10 cellular contexts compared by ENCODE assay signal in genomic region chr1:66395202-66396061, GRCh38.
A peak's percentile ranks its signal among the peaks of the same experiment; 100 is the strongest.
DNase-seq lines count a peak whose midpoint lies in the region; ATAC-seq and TF ChIP-seq lines count a peak whose summit lies in the region.
"Had no signal": no experiment of that assay in that cellular context is flagged by ENCODE, and none has a peak within 500 bp of the region (broad histone marks: within the 10 kb centered on the region; RNA-seq: fewer than 3 reads in every experiment).

No MANE protein-coding gene starts in this region.

- POLR2A ChIA-PET in A673 (lab: Charles Lee; ENCODE audit: low non-redundant PET), result no interaction called here

- H3K36me3 ChIP-seq in gastrocnemius medialis (no peaks in the 10 kb centered on the region), H7 (replicated peaks; ENCODE audit: control insufficient read depth, insufficient read depth, low read length) (no peaks in the 10 kb centered on the region), A673 (ENCODE audit: insufficient read depth, low read length, poor library complexity, severe bottlenecking) (no peaks in the 10 kb centered on the region)
- H3K36me3 ChIP-seq: uterus had no signal

- H3K27me3 ChIP-seq in HL-60 (ENCODE audit: insufficient read depth, poor library complexity, severe bottlenecking), result no peaks in the 10 kb centered on the region
- no peaks in the 10 kb centered on the region for H3K27me3 ChIP-seq in gastrocnemius medialis
- no peaks in the 10 kb centered on the region for H3K27me3 ChIP-seq in H7 (ENCODE audit: control insufficient read depth, insufficient read depth, low read length)
- no peaks in the 10 kb centered on the region for H3K27me3 ChIP-seq in A673 (replicated peaks; ENCODE audit: insufficient read depth, low read depth, low read length, poor library complexity)
- H3K27me3 ChIP-seq: uterus had no signal

- intact Hi-C loops in gastrocnemius medialis (cut with DNase I; ENCODE audit: low total_unique reads) (no loop called here), A673 (cut with micrococcal nuclease; ENCODE audit: unreplicated experiment) (no loop called here)

- DNase-seq in HL-60 (ENCODE audit: low read depth in 1 of 2, low spot score in 1 of 2), result peak; percentile 76 to 90
- DNase-seq in epithelial cell of proximal tubule (ENCODE audit: low read depth), result peak; percentile 7
- no peak for DNase-seq in gastrocnemius medialis
- DNase-seq in H7, result no peak
- no peak for DNase-seq in T-helper 9 cell
- DNase-seq in A673 (ENCODE audit: low spot score), result no peak
- DNase-seq in GOT3 (lab: John Stamatoyannopoulos, UW), result no peak
- DNase-seq: NCI-H510A treated with DMSO at 0.1 percent for 48 hours, uterus had no signal

- peak overlapping the region; percentile 95 for H3K27ac ChIP-seq in HL-60 (replicated peaks)
- H3K27ac ChIP-seq in gastrocnemius medialis, result peak overlapping the region; percentile 13 to 28 (median 21)
- H3K27ac ChIP-seq in A673 (ENCODE audit: low read depth, low read length, poor library complexity, severe bottlenecking), result no peak overlapping the region
- H3K27ac ChIP-seq: uterus had no signal

- TF ChIP-seq CTCF in HL-60 (IDR thresholded peaks at IDR 0.05; ENCODE audit: insufficient read depth, low read length) (no peak), epithelial cell of proximal tubule (conservative IDR thresholded peaks at IDR 0.05; ENCODE audit: low read depth, low read length) (no peak), gastrocnemius medialis (IDR thresholded peaks at IDR 0.05 in 4 of 5, conservative IDR thresholded peaks at IDR 0.05 in 1 of 5) (no peak), A673 (conservative IDR thresholded peaks at IDR 0.05; ENCODE audit: low read depth, low read length) (no peak)

- no peak overlapping the region for H3K4me3 ChIP-seq in HL-60 (replicated peaks; ENCODE audit: insufficient read depth, low read length)
- H3K4me3 ChIP-seq in epithelial cell of proximal tubule (ENCODE audit: low read depth, low read length), result no peak overlapping the region
- H3K4me3 ChIP-seq in gastrocnemius medialis, result no peak overlapping the region
- H3K4me3 ChIP-seq in H7 (ENCODE audit: insufficient read depth, low read depth, low read length), result no peak overlapping the region
- no peak overlapping the region for H3K4me3 ChIP-seq in A673 (ENCODE audit: low read depth, low read length, poor library complexity, severe bottlenecking)
- H3K4me3 ChIP-seq: uterus had no signal

- no peaks in the 10 kb centered on the region for H3K9me3 ChIP-seq in gastrocnemius medialis
- H3K9me3 ChIP-seq in A673 (ENCODE audit: low read depth, low read length, poor library complexity, severe bottlenecking), result no peaks in the 10 kb centered on the region
- H3K9me3 ChIP-seq: uterus had no signal

- BruUV-seq in A673 (replicated peaks; lab: Mats Ljungman, UMichigan), result no TSS peak

- in situ Hi-C loops in GM18951 (cut with MboI; ENCODE audit: low sequenced_read_pairs, unreplicated experiment), result no loop called here
- in situ Hi-C loops in gastrocnemius medialis (cut with MboI; ENCODE audit: low sequenced_read_pairs in 4 of 4), result no loop called here

- CTCF ChIA-PET in A673 (lab: Charles Lee), result no interaction called here

- no peaks in the 10 kb centered on the region for H3K4me1 ChIP-seq in gastrocnemius medialis
- H3K4me1 ChIP-seq in A673 (ENCODE audit: insufficient read depth, low read length, poor library complexity, severe bottlenecking), result peaks cover 7% of the 10 kb centered on the region
- H3K4me1 ChIP-seq: uterus had no signal

- TF ChIP-seq POLR2A in GM18951 (IDR thresholded peaks at IDR 0.05; ENCODE audit: extremely low read depth, insufficient read depth, insufficient read length), result peak; percentile 23
- TF ChIP-seq POLR2A in gastrocnemius medialis (IDR thresholded peaks at IDR 0.05), result no peak

- peak in 1 of 2 donors; percentile 78 for ATAC-seq in gastrocnemius medialis

Comparison
In these comparisons a context has a peak if more than half of its experiments do, and no peak if none do; other contexts are left out.
1. DNase-seq: peak in HL-60 (2 of 2) and epithelial cell of proximal tubule (single experiment); none in gastrocnemius medialis (0 of 2), H7 (single experiment), T-helper 9 cell (single experiment), A673 (single experiment) and GOT3 (single experiment).